In the genomic region with DNA sequence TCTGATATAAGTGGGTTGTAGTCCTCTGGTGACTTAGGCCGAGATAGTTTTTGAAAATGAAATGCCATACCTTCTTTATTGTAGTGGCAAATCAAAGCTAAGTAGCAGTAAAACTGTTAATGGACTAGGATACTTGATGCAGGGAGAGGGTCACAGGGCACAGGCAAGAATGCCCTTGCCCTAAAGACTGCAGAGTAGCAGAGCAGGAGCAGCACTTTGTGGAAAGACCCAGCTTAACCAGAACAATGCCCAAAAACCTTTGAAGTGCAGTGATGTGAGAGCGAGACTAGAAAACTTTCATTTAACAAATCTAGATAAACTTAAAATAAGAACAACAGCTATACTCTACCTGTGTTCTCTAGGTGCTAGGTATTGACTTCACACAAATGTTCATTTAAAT, we compare ENCODE assay signal across 1 cellular context.
TF ChIP-seq lines count a peak whose summit lies in the region.

No MANE protein-coding gene starts in this region.

TF ChIP-seq in SK-N-SH treated with all-trans-retinoic acid at 6 μM for 48 hours, 23 proteins besides CTCF, POLR2A, EP300 and RAD21 (continued from another document):
- TF ChIP-seq, protein P1, sequence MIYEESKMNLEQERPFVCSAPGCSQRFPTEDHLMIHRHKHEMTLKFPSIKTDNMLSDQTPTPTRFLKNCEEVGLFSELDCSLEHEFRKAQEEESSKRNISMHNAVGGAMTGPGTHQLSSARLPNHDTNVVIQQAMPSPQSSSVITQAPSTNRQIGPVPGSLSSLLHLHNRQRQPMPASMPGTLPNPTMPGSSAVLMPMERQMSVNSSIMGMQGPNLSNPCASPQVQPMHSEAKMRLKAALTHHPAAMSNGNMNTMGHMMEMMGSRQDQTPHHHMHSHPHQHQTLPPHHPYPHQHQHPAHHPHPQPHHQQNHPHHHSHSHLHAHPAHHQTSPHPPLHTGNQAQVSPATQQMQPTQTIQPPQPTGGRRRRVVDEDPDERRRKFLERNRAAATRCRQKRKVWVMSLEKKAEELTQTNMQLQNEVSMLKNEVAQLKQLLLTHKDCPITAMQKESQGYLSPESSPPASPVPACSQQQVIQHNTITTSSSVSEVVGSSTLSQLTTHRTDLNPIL (CRISPR knock-in tag; IDR thresholded peaks at IDR 0.05; ENCODE audit: low read depth): no peak
- TF ChIP-seq ZC3H10 (CRISPR knock-in tag; IDR thresholded peaks at IDR 0.05): no peak
- no peak for TF ChIP-seq CSRNP3 (CRISPR knock-in tag; IDR thresholded peaks at IDR 0.05)
- no peak for TF ChIP-seq OSR1 (CRISPR knock-in tag; IDR thresholded peaks at IDR 0.05)
- TF ChIP-seq ESRRG (CRISPR knock-in tag; IDR thresholded peaks at IDR 0.05): no peak
- TF ChIP-seq GLIS3 (CRISPR knock-in tag; IDR thresholded peaks at IDR 0.05): no peak
- no peak for TF ChIP-seq ARNTL (CRISPR knock-in tag; IDR thresholded peaks at IDR 0.05; ENCODE audit: borderline replicate concordance, low read depth)
- no peak for TF ChIP-seq PATZ1 (CRISPR knock-in tag; IDR thresholded peaks at IDR 0.05; ENCODE audit: borderline replicate concordance)
- no peak for TF ChIP-seq SNAI2 (CRISPR knock-in tag; IDR thresholded peaks at IDR 0.05)
- no peak for TF ChIP-seq BACH2 (CRISPR knock-in tag; IDR thresholded peaks at IDR 0.05; ENCODE audit: borderline replicate concordance)
- TF ChIP-seq PPARA (CRISPR knock-in tag; IDR thresholded peaks at IDR 0.05; ENCODE audit: borderline replicate concordance): no peak
